Comparison of ENCODE assay signal across 8 cellular contexts in genomic region chr10:28302012-28302667, GRCh38. TPM values are rescaled to one million over a fixed set of nuclear protein-coding genes. Genes with fewer than 3 reads are reported as not detected.
DNase-seq lines count a peak whose midpoint lies in the region; ATAC-seq and TF ChIP-seq lines count a peak whose summit lies in the region.

No MANE protein-coding gene starts in this region.

- no peaks in the 10 kb centered on the region for H3K9me3 Mint-ChIP-seq in activated T-cell treated with anti-CD3 and anti-CD28 coated beads, Interleukin-2, amount 50 U/mL, for 4 hours

- intact Hi-C loops in dorsolateral prefrontal cortex (cut with DNase I), result loop anchor here in 1 of 2 donors (10.0 kb wide), 1 partner anchor 797 kb away; the partner anchor contains the start of gene RAB18

- no peaks in the 10 kb centered on the region for H3K36me3 ChIP-seq in muscle layer of colon (ENCODE audit: insufficient read depth, low read length)

- peaks cover 0 to 8% (median 0%) of the 10 kb centered on the region in 45 donors for H3K27me3 ChIP-seq in dorsolateral prefrontal cortex
- no peaks in the 10 kb centered on the region for H3K27me3 ChIP-seq in muscle layer of colon (ENCODE audit: control insufficient read depth in 1 of 2, insufficient read depth in 2 of 2, low read length in 2 of 2)

- no peak for DNase-seq in activated T-cell treated with anti-CD3 and anti-CD28 coated beads, Interleukin-2, amount 50 U/mL, for 4 hours
- DNase-seq in activated T-cell treated with anti-CD3 and anti-CD28 coated beads for 4 hours (no peak), NCI-H69 (lab: John Stamatoyannopoulos, UW) (peak; percentile 31), dorsolateral prefrontal cortex (peak in 2 of 10 donors; percentile 26 to 54), GM13976 (ENCODE audit: low spot score) (no peak), NCI-H1048 (lab: John Stamatoyannopoulos, UW) (no peak)

- TF ChIP-seq CTCF in dorsolateral prefrontal cortex (IDR thresholded peaks at IDR 0.05 in 54 of 56, conservative IDR thresholded peaks at IDR 0.05 in 2 of 56; ENCODE audit: low read depth in 1 of 56, partially characterized antibody in 56 of 56) (no peak), GM13976 (IDR thresholded peaks at IDR 0.05; ENCODE audit: borderline replicate concordance, control extremely low read depth, extremely low read depth, insufficient read depth, missing control alignments) (no peak)

- H3K27me3 Mint-ChIP-seq in activated T-cell treated with anti-CD3 and anti-CD28 coated beads, Interleukin-2, amount 50 U/mL, for 4 hours (ENCODE audit: low read depth), result no peaks in the 10 kb centered on the region

- peak overlapping the region; percentile 64 to 98 (median 86) for H3K4me3 ChIP-seq in dorsolateral prefrontal cortex
- peak overlapping the region; percentile 57 to 67 for H3K4me3 ChIP-seq in muscle layer of colon (ENCODE audit: low read depth in 1 of 2, low read length in 2 of 2)

- in situ Hi-C loops in GM13976 (cut with MboI; ENCODE audit: low sequenced_read_pairs, unreplicated experiment), result no loop called here

- ATAC-seq in activated T-cell treated with anti-CD3 and anti-CD28 coated beads, Interleukin-2, amount 50 U/mL, for 4 hours, result no peak
- ATAC-seq in GM21367 (IDR thresholded peaks at IDR 0.05; ENCODE audit: unreplicated experiment), result no peak

- H3K4me1 Mint-ChIP-seq in activated T-cell treated with anti-CD3 and anti-CD28 coated beads, Interleukin-2, amount 50 U/mL, for 4 hours (ENCODE audit: low read depth), result peaks cover 55% of the 10 kb centered on the region

- peak overlapping the region; percentile 23 for H3K9ac ChIP-seq in muscle layer of colon (ENCODE audit: low read length)

- peak overlapping the region; percentile 82 for H3K4me3 Mint-ChIP-seq in activated T-cell treated with anti-CD3 and anti-CD28 coated beads, Interleukin-2, amount 50 U/mL, for 4 hours

- H3K36me3 Mint-ChIP-seq in activated T-cell treated with anti-CD3 and anti-CD28 coated beads, Interleukin-2, amount 50 U/mL, for 4 hours (ENCODE audit: insufficient read depth), result no peaks in the 10 kb centered on the region

- H3K9me3 ChIP-seq in muscle layer of colon (ENCODE audit: low read length), result no peaks in the 10 kb centered on the region

- H3K27ac ChIP-seq in dorsolateral prefrontal cortex (peak overlapping the region in 46 of 59 donors; percentile 22 to 92 (median 76)), muscle layer of colon (ENCODE audit: low read depth, low read length) (peak overlapping the region; percentile 39)

- peaks cover 19% of the 10 kb centered on the region for H3K4me1 ChIP-seq in muscle layer of colon (ENCODE audit: insufficient read depth, low read length)

RNA-seq across cellular contexts. Expression of gene MPP7, which starts 0.7 kb away (rescaled TPM):
- 1 to 10 TPM; 1.9 to 3.2 (median 2.9) TPM for total RNA-seq in activated T-cell treated with anti-CD3 and anti-CD28 coated beads, Interleukin-2, amount 50 U/mL, for 4 hours
- total RNA-seq in dorsolateral prefrontal cortex, result 10 to 100 TPM in 111 of 120 experiments, 1 to 10 TPM in 9; 6.6 to 26.4 (median 16.2) TPM
